Comparison of ENCODE assay signal across 17 cellular contexts in genomic region chrX:1412551-1413161, GRCh38.
"Had no signal": no experiment of that assay in that cellular context is flagged by ENCODE, and none has a peak within 500 bp of the region (broad histone marks: within the 10 kb centered on the region; RNA-seq: fewer than 3 reads in every experiment).

No MANE protein-coding gene starts in this region.

- H3K27me3 ChIP-seq: body of pancreas, neutrophil, pancreas, transverse colon had no signal

- H3K9me3 Mint-ChIP-seq: activated CD4-positive, alpha-beta memory T cell treated with anti-CD3 and anti-CD28 coated beads, Interleukin-2, amount 10 ng/mL, durations not matched to agents 7 days and 5 days; effector memory CD8-positive, alpha-beta T cell; immature natural killer cell; natural killer cell treated with Interleukin-12 subunit alpha and Interleukin-12 subunit beta and Interleukin-15 and Interleukin-18, amount 100 ng/mL, for 72 hours; stimulated activated naive CD8-positive, alpha-beta T cell treated with anti-CD3 and anti-CD28 coated beads, Interleukin-15, Interleukin-2, amounts not matched to agents 100 ng/mL and 50 ng/mL, for 24 hours had no signal

- H3K27me3 Mint-ChIP-seq: activated CD4-positive, alpha-beta memory T cell treated with anti-CD3 and anti-CD28 coated beads, Interleukin-2, amount 10 ng/mL, durations not matched to agents 7 days and 5 days; activated CD8-positive, alpha-beta memory T cell treated with anti-CD3 and anti-CD28 coated beads, Interleukin-2, amount 10 ng/mL, durations not matched to agents 7 days and 5 days; activated naive CD8-positive, alpha-beta T cell; effector memory CD8-positive, alpha-beta T cell; natural killer cell treated with Interleukin-12 subunit alpha and Interleukin-12 subunit beta and Interleukin-15 and Interleukin-18, amount 100 ng/mL, for 72 hours; stimulated activated naive CD8-positive, alpha-beta T cell treated with anti-CD3 and anti-CD28 coated beads, Interleukin-15, Interleukin-2, amounts not matched to agents 100 ng/mL and 50 ng/mL, for 24 hours had no signal

- H3K4me3 ChIP-seq: body of pancreas, lung, pancreas, SK-N-MC, transverse colon had no signal

- H3K27ac Mint-ChIP-seq: activated CD4-positive, alpha-beta memory T cell treated with anti-CD3 and anti-CD28 coated beads, Interleukin-2, amount 10 ng/mL, durations not matched to agents 7 days and 5 days; activated CD8-positive, alpha-beta memory T cell treated with anti-CD3 and anti-CD28 coated beads, Interleukin-2, amount 10 ng/mL, durations not matched to agents 7 days and 5 days; activated naive CD8-positive, alpha-beta T cell; effector memory CD8-positive, alpha-beta T cell; immature natural killer cell; natural killer cell treated with Interleukin-12 subunit alpha and Interleukin-12 subunit beta and Interleukin-15 and Interleukin-18, amount 100 ng/mL, for 72 hours; stimulated activated naive CD8-positive, alpha-beta T cell treated with anti-CD3 and anti-CD28 coated beads, Interleukin-15, Interleukin-2, amounts not matched to agents 100 ng/mL and 50 ng/mL, for 24 hours had no signal

- FAIRE-seq: pancreas had no signal

- ATAC-seq: activated CD8-positive, alpha-beta memory T cell treated with anti-CD3 and anti-CD28 coated beads, Interleukin-2, amount 10 ng/mL, durations not matched to agents 7 days and 5 days; body of pancreas; effector memory CD8-positive, alpha-beta T cell; pancreas had no signal

- H3K4me1 Mint-ChIP-seq: activated CD4-positive, alpha-beta memory T cell treated with anti-CD3 and anti-CD28 coated beads, Interleukin-2, amount 10 ng/mL, durations not matched to agents 7 days and 5 days; activated CD8-positive, alpha-beta memory T cell treated with anti-CD3 and anti-CD28 coated beads, Interleukin-2, amount 10 ng/mL, durations not matched to agents 7 days and 5 days had no signal

- H3K4me1 ChIP-seq: body of pancreas, pancreas, transverse colon had no signal

- H3K4me3 Mint-ChIP-seq: activated CD4-positive, alpha-beta memory T cell treated with anti-CD3 and anti-CD28 coated beads, Interleukin-2, amount 10 ng/mL, durations not matched to agents 7 days and 5 days; activated CD8-positive, alpha-beta memory T cell treated with anti-CD3 and anti-CD28 coated beads, Interleukin-2, amount 10 ng/mL, durations not matched to agents 7 days and 5 days; activated naive CD8-positive, alpha-beta T cell; effector memory CD8-positive, alpha-beta T cell; immature natural killer cell; natural killer cell treated with Interleukin-12 subunit alpha and Interleukin-12 subunit beta and Interleukin-15 and Interleukin-18, amount 100 ng/mL, for 72 hours; stimulated activated naive CD8-positive, alpha-beta T cell treated with anti-CD3 and anti-CD28 coated beads, Interleukin-15, Interleukin-2, amounts not matched to agents 100 ng/mL and 50 ng/mL, for 24 hours had no signal

- H3K27ac ChIP-seq: body of pancreas, neutrophil, pancreas, SK-N-MC, transverse colon had no signal

- DNase-seq: activated CD4-positive, alpha-beta memory T cell treated with anti-CD3 and anti-CD28 coated beads, Interleukin-2, amount 10 ng/mL, durations not matched to agents 7 days and 5 days; activated CD4-positive, alpha-beta T cell treated with anti-CD3 and anti-CD28 coated beads for 4 hours; activated CD8-positive, alpha-beta memory T cell treated with anti-CD3 and anti-CD28 coated beads, Interleukin-2, amount 10 ng/mL, durations not matched to agents 7 days and 5 days; amygdala; effector memory CD8-positive, alpha-beta T cell; immature natural killer cell; stimulated activated CD4-positive, alpha-beta T cell treated with anti-CD3 and anti-CD28 coated beads, Interleukin-12 subunit alpha, Interleukin-12 subunit beta, amount 100 ng/mL, for 4 hours; stimulated activated CD4-positive, alpha-beta T cell treated with anti-CD3 and anti-CD28 coated beads, Interleukin-1b, Interleukin-23, amount 100 ng/mL, for 48 hours; transverse colon had no signal

- H3K9me3 ChIP-seq: body of pancreas, neutrophil, pancreas, transverse colon had no signal
